ENCODE assay signal across 8 cellular contexts in genomic region chr4:148589182-148589581, GRCh38.
"Had no signal": no experiment of that assay in that cellular context is flagged by ENCODE, and none has a peak within 500 bp of the region (broad histone marks: within the 10 kb centered on the region; RNA-seq: fewer than 3 reads in every experiment).

No MANE protein-coding gene starts in this region.

- DNase-seq: GDM1, GF-D8 had no signal

- H3K4me3 ChIP-seq: GM12878 had no signal

- ATAC-seq: GM12878 had no signal

- FAIRE-seq: G401.6, GM12878, GM12891, GM12892, GM18507, GM19239 had no signal
